In the genomic region with DNA sequence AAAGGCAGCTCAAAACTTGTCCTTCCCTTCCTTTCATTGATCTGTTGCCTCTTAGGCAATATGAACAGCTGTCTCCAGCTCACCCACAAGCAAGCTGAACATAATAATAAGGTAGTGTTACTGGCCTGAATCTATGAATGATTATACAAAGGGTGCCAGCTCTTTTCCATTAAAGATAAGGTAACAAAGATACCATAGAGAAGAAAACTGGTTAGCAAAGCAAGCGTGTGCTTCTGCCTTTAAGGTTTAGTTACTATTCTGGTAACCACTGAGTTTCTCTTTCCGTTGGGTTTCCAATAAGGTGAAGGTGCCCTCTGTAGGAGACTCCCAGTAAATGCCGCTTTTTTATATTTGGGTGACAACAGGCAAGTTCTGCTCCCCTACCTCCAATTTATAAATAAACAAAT, we compare ENCODE assay signal across 9 cellular contexts. TPM values are rescaled to one million over a fixed set of nuclear protein-coding genes. Genes with fewer than 3 reads are reported as not detected.
A peak's percentile ranks its signal among the peaks of the same experiment; 100 is the strongest.
DNase-seq lines count a peak whose midpoint lies in the region; ATAC-seq and TF ChIP-seq lines count a peak whose summit lies in the region.
"Had no signal": no experiment of that assay in that cellular context is flagged by ENCODE, and none has a peak within 500 bp of the region (broad histone marks: within the 10 kb centered on the region; RNA-seq: fewer than 3 reads in every experiment).

No MANE protein-coding gene starts in this region.

- TF ChIP-seq CTCF in GM12872 (IDR thresholded peaks at IDR 0.05; ENCODE audit: insufficient read depth, low read depth, low read length) (peak; percentile 58), HL-60 (IDR thresholded peaks at IDR 0.05; ENCODE audit: insufficient read depth, low read length) (peak; percentile 33), OCI-LY7 (conservative IDR thresholded peaks at IDR 0.05; ENCODE audit: low read length) (peak; percentile 66), epithelial cell of esophagus (IDR thresholded peaks at IDR 0.05; ENCODE audit: insufficient read depth, low read depth, low read length, missing control alignments) (peak; percentile 69)

- no peaks in the 10 kb centered on the region for H3K36me3 ChIP-seq in OCI-LY7 (ENCODE audit: insufficient read depth, low read length)

- DNase-seq in HL-60 (ENCODE audit: low read depth in 1 of 2, low spot score in 1 of 2) (peak in 1 of 2 experiments; percentile 66), OCI-LY7 (ENCODE audit: low spot score) (peak; percentile 8), epithelial cell of esophagus (ENCODE audit: low read depth) (peak; percentile 50), non-pigmented ciliary epithelial cell (ENCODE audit: low read depth) (peak; percentile 23), EL (no peak)
- DNase-seq in activated naive CD4-positive, alpha-beta T cell treated with anti-CD3 and anti-CD28 coated beads, Interleukin-2, amount 50 U/mL, for 16 hours: no peak
- DNase-seq: activated T-cell treated with anti-CD3 and anti-CD28 coated beads, Interleukin-2, amount 50 U/mL, for 4 hours had no signal

- no peaks in the 10 kb centered on the region for H3K9me2 ChIP-seq in OCI-LY7 (ENCODE audit: insufficient read depth, low read length)

- H3K4me1 ChIP-seq in OCI-LY7 (ENCODE audit: insufficient read depth, low read length, poor library complexity, severe bottlenecking): no peaks in the 10 kb centered on the region

- POLR2A ChIA-PET in OCI-LY7 (lab: Charles Lee): interaction anchor here (0.5 to 1.1 kb wide), 3 partner anchors 9 to 182 kb away, joined by 3 to 5 read pairs (median 4); no protein-coding TSS in a partner anchor

- H3K79me2 ChIP-seq in OCI-LY7 (ENCODE audit: insufficient read depth, low read depth, low read length): no peaks in the 10 kb centered on the region

- H3K9me3 ChIP-seq in OCI-LY7 (ENCODE audit: low read length): no peaks in the 10 kb centered on the region

- H3K27ac ChIP-seq in HL-60 (replicated peaks) (peak overlapping the region; percentile 40), OCI-LY7 (ENCODE audit: low read depth, low read length, poor library complexity, severe bottlenecking) (no peak overlapping the region)

- peak; percentile 88 for ATAC-seq in GM21529 (IDR thresholded peaks at IDR 0.05; ENCODE audit: unreplicated experiment)

- CTCF ChIA-PET in OCI-LY7 (lab: Charles Lee; ENCODE audit: unreplicated experiment): no interaction called here

- H3K4me3 ChIP-seq in HL-60 (replicated peaks; ENCODE audit: insufficient read depth, low read length) (no peak overlapping the region), OCI-LY7 (ENCODE audit: low read depth, low read length, poor library complexity, severe bottlenecking) (no peak overlapping the region), epithelial cell of esophagus (ENCODE audit: low read length) (no peak overlapping the region)

- no TSS peak for BruUV-seq in OCI-LY7 (replicated peaks; lab: Mats Ljungman, UMichigan)

- H3K27me3 ChIP-seq in HL-60 (ENCODE audit: insufficient read depth, poor library complexity, severe bottlenecking): no peaks in the 10 kb centered on the region

- intact Hi-C loops in OCI-LY7 (cut with micrococcal nuclease; ENCODE audit: unreplicated experiment): no loop called here

- no peaks in the 10 kb centered on the region for H4K20me1 ChIP-seq in OCI-LY7 (ENCODE audit: insufficient read depth, low read length)

- no peak overlapping the region for H3K4me2 ChIP-seq in OCI-LY7 (ENCODE audit: low read length)

- no peak overlapping the region; the same call in 1 of the 2 replicates for H2AFZ ChIP-seq in OCI-LY7 (ENCODE audit: low read length)

RNA-seq across cellular contexts. Expression of a gene that starts 12.1 kb away (rescaled TPM):
- total RNA-seq in OCI-LY7 (2014; rRNA removed; shearing (Covaris generic)): not detected in 2 replicates
- not detected in 2 replicates for total RNA-seq in OCI-LY7 (2022)

Comparison
In these comparisons a context has a peak if more than half of its experiments do, and no peak if none do; other contexts are left out.
1. DNase-seq: peak in OCI-LY7 (single experiment), epithelial cell of esophagus (single experiment) and non-pigmented ciliary epithelial cell (single experiment); none in EL (single experiment) and activated naive CD4-positive, alpha-beta T cell treated with anti-CD3 and anti-CD28 coated beads, Interleukin-2, amount 50 U/mL, for 16 hours (single experiment).
2. Peak in every context shown above with its lines, with median percentiles within 50 percentile points of each other: CTCF ChIP-seq.